In the genomic region with DNA sequence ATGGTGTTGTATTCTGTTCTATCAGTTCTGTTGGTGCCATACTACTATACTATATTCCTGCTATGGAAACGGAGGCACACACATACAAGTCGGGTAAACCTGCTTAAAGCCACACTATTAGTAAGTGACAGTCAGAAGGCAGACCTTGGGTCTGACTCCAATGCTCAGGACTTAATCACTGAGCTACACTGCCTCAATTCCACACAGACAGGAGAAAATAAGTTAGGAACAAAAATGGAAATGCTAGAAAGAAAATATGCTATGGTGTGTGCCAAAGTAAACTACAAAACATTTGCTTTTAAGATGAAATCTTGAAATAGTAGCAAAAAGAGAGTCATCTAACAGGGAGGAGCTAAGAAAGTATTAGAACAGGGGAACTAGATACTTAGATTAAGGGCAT, we compare ENCODE assay signal across 9 cellular contexts.
A peak's percentile ranks its signal among the peaks of the same experiment; 100 is the strongest.
DNase-seq lines count a peak whose midpoint lies in the region; ATAC-seq and TF ChIP-seq lines count a peak whose summit lies in the region.
"Had no signal": no experiment of that assay in that cellular context is flagged by ENCODE, and none has a peak within 500 bp of the region (broad histone marks: within the 10 kb centered on the region; RNA-seq: fewer than 3 reads in every experiment).

No MANE protein-coding gene starts in this region.

- H3K4me1 ChIP-seq in RWPE2 (ENCODE audit: insufficient read depth, poor library complexity, severe bottlenecking) = peaks cover 19% of the 10 kb centered on the region
- peaks cover 39% of the 10 kb centered on the region for H3K4me1 ChIP-seq in mucosa of stomach (ENCODE audit: control insufficient read depth, insufficient read depth, low read length)

- peak; percentile 4 for ATAC-seq in GM18505 (IDR thresholded peaks at IDR 0.05; ENCODE audit: unreplicated experiment)
- peak; percentile 4 for ATAC-seq in HG02678 (IDR thresholded peaks at IDR 0.05; ENCODE audit: unreplicated experiment)
- ATAC-seq in RWPE2 (ENCODE audit: low read depth) = peak; percentile 48

- H3K9me3 ChIP-seq in RWPE2 (ENCODE audit: severe bottlenecking) (no peaks in the 10 kb centered on the region), mucosa of stomach (ENCODE audit: control insufficient read depth, low read length) (no peaks in the 10 kb centered on the region)

- H3K4me3 ChIP-seq in RWPE2 (ENCODE audit: severe bottlenecking) (no peak overlapping the region), mucosa of stomach (ENCODE audit: low read length) (no peak overlapping the region)

- TF ChIP-seq CTCF in RWPE2 (IDR thresholded peaks at IDR 0.05; ENCODE audit: poor library complexity, severe bottlenecking) = no peak

- H3K27ac ChIP-seq in RWPE2 (ENCODE audit: poor library complexity, severe bottlenecking) = peak overlapping the region; percentile 79

- H3K36me3 ChIP-seq in RWPE2 (ENCODE audit: low read depth) (no peaks in the 10 kb centered on the region), mucosa of stomach (ENCODE audit: control insufficient read depth, insufficient read depth, low read length) (no peaks in the 10 kb centered on the region)

- H3K9ac ChIP-seq in mucosa of stomach (ENCODE audit: low read length) = peak overlapping the region; percentile 54

- DNase-seq in RWPE2 (ENCODE audit: low spot score) (no peak), nucleus accumbens (lab: John Stamatoyannopoulos, UW) (no peak), medulla oblongata (ENCODE audit: extremely low spot score) (no peak), NCI-H1436 treated with DMSO at 0.1 percent for 48 hours (lab: John Stamatoyannopoulos, UW) (no peak), erythroblast (lab: John Stamatoyannopoulos, UW) (no peak)
- DNase-seq: Right ventricle myocardium superior had no signal

- H3K27me3 ChIP-seq in RWPE2 (ENCODE audit: insufficient read depth, poor library complexity, severe bottlenecking) (no peaks in the 10 kb centered on the region), mucosa of stomach (ENCODE audit: control insufficient read depth, insufficient read depth, low read length) (no peaks in the 10 kb centered on the region)

- TF ChIP-seq POLR2A in GM18505 (IDR thresholded peaks at IDR 0.05; ENCODE audit: borderline replicate concordance, extremely low read depth, insufficient read depth, insufficient read length) = no peak
- no peak for TF ChIP-seq POLR2A in erythroblast (IDR thresholded peaks at IDR 0.05; ENCODE audit: low read length)
